ENCODE assay signal across 25 cellular contexts in the genomic region with DNA sequence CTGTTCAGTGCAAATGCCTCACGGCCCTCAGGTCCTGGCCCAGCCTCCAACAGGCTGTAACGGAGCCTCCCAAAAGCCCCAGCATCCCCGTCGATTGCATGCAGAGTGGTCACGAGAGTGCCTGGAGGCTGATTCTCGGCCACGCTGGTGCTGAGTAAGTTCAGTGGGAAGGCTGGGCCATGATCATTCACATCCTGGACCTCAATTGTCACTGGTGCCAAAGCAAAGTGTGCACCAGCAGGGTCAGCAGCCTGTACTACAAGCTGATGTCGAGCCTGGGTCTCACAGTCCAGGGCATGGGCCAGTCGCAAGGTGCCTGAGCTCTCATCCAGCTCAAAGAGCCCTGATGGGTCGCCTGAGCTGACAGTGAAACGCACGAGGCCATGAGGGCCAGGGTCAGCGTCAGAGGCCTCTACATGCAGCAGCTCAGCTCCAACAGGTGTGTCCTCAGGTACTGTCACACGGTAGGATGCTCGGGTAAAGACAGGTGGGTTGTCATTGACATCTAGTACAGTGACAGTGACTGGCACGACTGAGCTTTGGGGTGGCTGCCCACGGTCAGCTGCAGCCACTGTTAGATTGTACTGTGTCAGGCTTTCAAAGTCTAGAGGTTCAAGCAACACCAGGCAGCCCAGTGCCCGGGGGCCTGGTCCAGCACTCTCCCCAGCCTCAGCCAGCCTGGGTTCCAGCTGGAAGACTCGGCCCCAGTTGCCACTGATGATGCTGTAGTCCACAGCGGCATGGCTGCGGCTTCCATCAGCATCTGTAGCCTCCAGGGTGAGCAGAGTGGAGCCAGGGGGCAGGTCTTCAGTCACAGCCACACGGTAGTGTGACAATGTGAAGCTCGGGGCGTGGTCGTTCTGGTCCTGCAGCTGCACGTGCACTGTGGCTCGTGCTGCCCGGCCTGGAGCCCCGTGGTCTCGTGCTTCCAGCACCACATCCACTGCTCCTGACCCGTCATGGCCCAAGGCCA. TPM values are rescaled to one million over a fixed set of nuclear protein-coding genes. Genes with fewer than 3 reads are reported as not detected.
A peak's percentile ranks its signal among the peaks of the same experiment; 100 is the strongest.
DNase-seq lines count a peak whose midpoint lies in the region; ATAC-seq and TF ChIP-seq lines count a peak whose summit lies in the region.
"Had no signal": no experiment of that assay in that cellular context is flagged by ENCODE, and none has a peak within 500 bp of the region (broad histone marks: within the 10 kb centered on the region; RNA-seq: fewer than 3 reads in every experiment).

No MANE protein-coding gene starts in this region.

- no peak for TF ChIP-seq POLR2A in spleen (IDR thresholded peaks at IDR 0.05)
- no peak for TF ChIP-seq POLR2A in sigmoid colon (IDR thresholded peaks at IDR 0.05)

- TF ChIP-seq EP300 in sigmoid colon (IDR thresholded peaks at IDR 0.05) = no peak

- H3K27ac ChIP-seq in left lung = no peak overlapping the region
- H3K27ac ChIP-seq in spleen = no peak overlapping the region
- H3K27ac ChIP-seq in sigmoid colon = no peak overlapping the region
- no peak overlapping the region for H3K27ac ChIP-seq in mesendoderm (ENCODE audit: low read depth, low read length)
- H3K27ac ChIP-seq: 22Rv1; BLaER1 treated with 17β-estradiol and CSF1 and Interleukin-3, amounts not matched to agents 10 nM and 100 nM; HL-60; KMS-11; SJCRH30 had no signal

- H3K4ac ChIP-seq in mesendoderm (ENCODE audit: low read depth, low read length) = no peak overlapping the region

- no peak overlapping the region for H4K5ac ChIP-seq in mesendoderm (ENCODE audit: low read length)

- H3K9ac ChIP-seq in mesendoderm (ENCODE audit: low read length) = no peak overlapping the region
- H3K9ac ChIP-seq: BLaER1 treated with 17β-estradiol and CSF1 and Interleukin-3, amounts not matched to agents 10 nM and 100 nM; KMS-11 had no signal

- peaks cover 20% of the 10 kb centered on the region for H3K4me1 Mint-ChIP-seq in activated B cell treated with CpG ODN at 0.5 μM for 24 hours
- H3K4me1 Mint-ChIP-seq: H9 had no signal

- no peak overlapping the region for H2AK5ac ChIP-seq in mesendoderm (ENCODE audit: low read length)

- no peak overlapping the region for H4K8ac ChIP-seq in mesendoderm (ENCODE audit: low read depth, low read length)

- H3K27me3 ChIP-seq in left lung (no peaks in the 10 kb centered on the region), spleen (replicated peaks in 1 of 7) (no peaks in the 10 kb centered on the region), sigmoid colon (no peaks in the 10 kb centered on the region), mesendoderm (ENCODE audit: insufficient read depth, low read length, poor library complexity) (no peaks in the 10 kb centered on the region)
- H3K27me3 ChIP-seq: BLaER1 treated with 17β-estradiol and CSF1 and Interleukin-3, amounts not matched to agents 10 nM and 100 nM; SJCRH30 had no signal

- H3K4me3 ChIP-seq in left lung = no peak overlapping the region
- no peak overlapping the region for H3K4me3 ChIP-seq in spleen
- no peak overlapping the region for H3K4me3 ChIP-seq in sigmoid colon
- no peak overlapping the region for H3K4me3 ChIP-seq in mesendoderm (ENCODE audit: low read length)
- H3K4me3 ChIP-seq: BLaER1 treated with 17β-estradiol and CSF1 and Interleukin-3, amounts not matched to agents 10 nM and 100 nM; SJCRH30 had no signal

- H3K27me3 Mint-ChIP-seq in activated B cell treated with CpG ODN at 0.5 μM for 24 hours = no peaks in the 10 kb centered on the region
- H3K27me3 Mint-ChIP-seq: CD4-positive, alpha-beta memory T cell had no signal

- TF ChIP-seq CTCF in activated B cell treated with CpG ODN at 0.5 μM for 24 hours (IDR thresholded peaks at IDR 0.05) (no peak), left lung (IDR thresholded peaks at IDR 0.05) (no peak), spleen (IDR thresholded peaks at IDR 0.05 in 8 of 11, conservative IDR thresholded peaks at IDR 0.05 in 3 of 11) (no peak), sigmoid colon (IDR thresholded peaks at IDR 0.05) (no peak)

- peaks cover under 1% of the 10 kb centered on the region for H3K79me2 ChIP-seq in mesendoderm (ENCODE audit: control insufficient read depth, insufficient read depth, low read length)

- H3K56ac ChIP-seq in mesendoderm (ENCODE audit: low read length) = no peak overlapping the region

- no peak overlapping the region for H2BK15ac ChIP-seq in mesendoderm (replicated peaks; ENCODE audit: low read depth)

- ATAC-seq in activated B cell treated with CpG ODN at 0.5 μM for 24 hours (ENCODE audit: low read depth) = no peak
- ATAC-seq in left lung = no peak
- ATAC-seq: Panc1 had no signal

- H2BK5ac ChIP-seq in mesendoderm (ENCODE audit: low read length) = no peak overlapping the region

- intact Hi-C loops in activated B cell treated with CpG ODN at 0.5 μM for 24 hours (cut with micrococcal nuclease) (no loop called here), left lung (cut with DNase I) (no loop called here), spleen (cut with DNase I; ENCODE audit: low total_unique reads) (no loop called here), sigmoid colon (cut with DNase I) (no loop called here)

- H3K18ac ChIP-seq in mesendoderm (ENCODE audit: low read length) = no peak overlapping the region

- 80 to 91% (median 89%) methylated on average over 16 to 31 of the region's 31 CpGs for WGBS in spleen, 5 donors
- WGBS in sigmoid colon, 2 donors = 87 to 91% methylated on average over 31 of the region's 31 CpGs
- WGBS in mesendoderm (ENCODE audit: extremely low coverage, insufficient coverage, low lambda C conversion rate) = no CpG with 5 or more reads among the region's 31 CpGs

- no peak overlapping the region for H2BK120ac ChIP-seq in mesendoderm (ENCODE audit: low read depth, low read length)

- H3K23ac ChIP-seq in mesendoderm (ENCODE audit: low read length) = no peak overlapping the region

- no peak overlapping the region for H3K4me2 ChIP-seq in mesendoderm (ENCODE audit: low read length)
- H3K4me2 ChIP-seq: KMS-11 had no signal

- H3K36me3 ChIP-seq in left lung (peaks cover 0 to 40% of the 10 kb centered on the region in 2 donors), spleen (peaks cover 0 to 50% (median 10%) of the 10 kb centered on the region in 6 donors), sigmoid colon (peaks cover 22 to 57% (median 34%) of the 10 kb centered on the region in 4 donors), mesendoderm (ENCODE audit: control insufficient read depth, insufficient read depth, low read length) (no peaks in the 10 kb centered on the region)
- H3K36me3 ChIP-seq: SJCRH30 had no signal

- H3K9me3 Mint-ChIP-seq in activated B cell treated with CpG ODN at 0.5 μM for 24 hours = no peaks in the 10 kb centered on the region
- H3K9me3 Mint-ChIP-seq: CD4-positive, alpha-beta memory T cell; H9 had no signal

- CTCF ChIA-PET in activated B cell treated with CpG ODN at 0.5 μM for 24 hours (lab: Charles Lee) = no interaction called here

- no peak overlapping the region for H3K27ac Mint-ChIP-seq in activated B cell treated with CpG ODN at 0.5 μM for 24 hours
- H3K27ac Mint-ChIP-seq: H9 had no signal

- H3K9me3 ChIP-seq in left lung = no peaks in the 10 kb centered on the region
- H3K9me3 ChIP-seq in spleen = no peaks in the 10 kb centered on the region
- no peaks in the 10 kb centered on the region for H3K9me3 ChIP-seq in sigmoid colon
- H3K9me3 ChIP-seq: BLaER1 treated with 17β-estradiol and CSF1 and Interleukin-3, amounts not matched to agents 10 nM and 100 nM; Caco-2; SJCRH30 had no signal

- H3K4me1 ChIP-seq in left lung = peaks cover 4 to 11% of the 10 kb centered on the region in 2 donors
- peaks cover 18 to 59% (median 34%) of the 10 kb centered on the region in 6 donors for H3K4me1 ChIP-seq in spleen
- H3K4me1 ChIP-seq in sigmoid colon = peaks cover 0 to 7% (median 5%) of the 10 kb centered on the region in 4 donors
- H3K4me1 ChIP-seq in mesendoderm (ENCODE audit: control insufficient read depth, low read depth, low read length) = no peaks in the 10 kb centered on the region
- H3K4me1 ChIP-seq: Caco-2, SJCRH30 had no signal

- H3K4me3 Mint-ChIP-seq in activated B cell treated with CpG ODN at 0.5 μM for 24 hours = no peak overlapping the region
- H3K4me3 Mint-ChIP-seq: CD4-positive, alpha-beta memory T cell; H9 had no signal

- POLR2A ChIA-PET in activated B cell treated with CpG ODN at 0.5 μM for 24 hours (lab: Charles Lee) = no interaction called here

- peaks cover 3% of the 10 kb centered on the region for H3K79me1 ChIP-seq in mesendoderm (ENCODE audit: low read length)

- peak; percentile 53 for DNase-seq in activated effector memory CD4-positive, alpha-beta T cell treated with anti-CD3 and anti-CD28 coated beads, Interleukin-2, amount 50 U/mL, for 16 hours
- no peak for DNase-seq in activated effector memory CD4-positive, alpha-beta T cell treated with Interleukin-2 at 50 U/mL for 16 hours
- peak; percentile 8 for DNase-seq in activated B cell treated with CpG ODN at 0.5 μM for 24 hours
- peak; percentile 27 to 65 for DNase-seq in left lung
- DNase-seq in spleen = peak; percentile 74
- DNase-seq in NCI-H2171 (lab: John Stamatoyannopoulos, UW) = no peak
- no peak for DNase-seq in sigmoid colon
- DNase-seq in mesendoderm = no peak
- DNase-seq: Caco-2; CD4-positive, alpha-beta memory T cell; DMS 273 treated with DMSO at 0.1 percent for 48 hours; DMS79 treated with DMSO at 0.1 percent for 48 hours; H9; NCI-H1105; NCI-H146; NCI-H2029; NCI-H345; NCI-H524 treated with DMSO at 0.1 percent for 48 hours; NCI-H82; SJCRH30 had no signal

- H3K36me3 Mint-ChIP-seq in activated B cell treated with CpG ODN at 0.5 μM for 24 hours (ENCODE audit: low read depth) = no peaks in the 10 kb centered on the region

RNA-seq across cellular contexts. Expression of gene TPP1, which starts 4.5 kb away (rescaled TPM):
- total RNA-seq in activated B cell treated with CpG ODN at 0.5 μM for 24 hours (98.2 and 123 TPM in 2 replicates), left lung (100 to 1,000 TPM; 202 to 264 TPM), spleen (100 to 1,000 TPM; 159 to 306 (median 232) TPM), sigmoid colon (10 to 100 TPM; 39.8 to 58.8 (median 45.9) TPM)
- polyA plus RNA-seq in spleen (10 to 100 TPM; 54.9 to 61.6 (median 60.6) TPM), sigmoid colon (10 to 100 TPM; 13.2 to 60.3 (median 55.5) TPM)
- 28.7 TPM for polyA plus RNA-seq in mesendoderm (2013, experiment 1 of 2)
- 27.8 TPM for polyA plus RNA-seq in mesendoderm (2013, experiment 2 of 2)

RNA-seq across cellular contexts. Expression of gene TAF10, which starts 11.7 kb away (rescaled TPM):
- total RNA-seq in activated B cell treated with CpG ODN at 0.5 μM for 24 hours (149 and 154 TPM in 2 replicates), left lung (100 to 1,000 TPM; 127 TPM), spleen (100 to 1,000 TPM; 133 to 159 (median 148) TPM), sigmoid colon (10 to 100 TPM; 33.2 to 60.0 (median 49.0) TPM)
- polyA plus RNA-seq in spleen (100 to 1,000 TPM; 103 to 151 (median 140) TPM), sigmoid colon (100 to 1,000 TPM in 2 of 3 donors, 10 to 100 TPM in 1; 67.6 to 148 (median 129) TPM)
- 209 TPM for polyA plus RNA-seq in mesendoderm (2013, experiment 1 of 2)
- 219 TPM for polyA plus RNA-seq in mesendoderm (2013, experiment 2 of 2)

RNA-seq across cellular contexts. Expression of gene ILK, which starts 20.1 kb away (rescaled TPM):
- 113 and 128 TPM in 2 replicates for total RNA-seq in activated B cell treated with CpG ODN at 0.5 μM for 24 hours
- 100 to 1,000 TPM; 155 to 165 TPM for total RNA-seq in left lung
- total RNA-seq in spleen = 100 to 1,000 TPM; 122 to 194 (median 141) TPM
- 100 to 1,000 TPM in 1 of 3 donors, 10 to 100 TPM in 2; 71.4 to 108 (median 76.5) TPM for polyA plus RNA-seq in spleen
- total RNA-seq in sigmoid colon = 100 to 1,000 TPM; 450 to 607 (median 548) TPM
- polyA plus RNA-seq in sigmoid colon = 100 to 1,000 TPM in 2 of 3 donors, 10 to 100 TPM in 1; 93.7 to 117 (median 100) TPM
- 164 TPM for polyA plus RNA-seq in mesendoderm (2013, experiment 1 of 2)
- 171 TPM for polyA plus RNA-seq in mesendoderm (2013, experiment 2 of 2)

RNA-seq across cellular contexts. Expression of gene RRP8, which starts 20.3 kb away (rescaled TPM):
- total RNA-seq in activated B cell treated with CpG ODN at 0.5 μM for 24 hours (29.1 and 30.5 TPM in 2 replicates), left lung (10 to 100 TPM; 18.0 to 19.5 TPM), spleen (10 to 100 TPM; 17.0 to 26.0 (median 22.7) TPM), sigmoid colon (10 to 100 TPM; 20.7 to 23.2 (median 21.7) TPM)
- polyA plus RNA-seq in spleen (10 to 100 TPM; 23.7 to 28.4 (median 26.5) TPM), sigmoid colon (10 to 100 TPM; 10.2 to 15.8 (median 12.3) TPM)
- polyA plus RNA-seq in mesendoderm (2013, experiment 1 of 2) = 26.6 TPM
- polyA plus RNA-seq in mesendoderm (2013, experiment 2 of 2) = 28.9 TPM

RNA-seq across cellular contexts. Expression of gene DCHS1, which starts 31.9 kb away (rescaled TPM):
- 0.17 and 0.22 TPM in 2 replicates for total RNA-seq in activated B cell treated with CpG ODN at 0.5 μM for 24 hours
- 10 to 100 TPM; 15.4 to 18.9 TPM for total RNA-seq in left lung
- total RNA-seq in spleen = 10 to 100 TPM; 29.8 to 58.8 (median 43.4) TPM
- 1 to 10 TPM; 1.9 to 7.6 (median 3.1) TPM for polyA plus RNA-seq in spleen
- 10 to 100 TPM; 21.7 to 57.1 (median 32.2) TPM for total RNA-seq in sigmoid colon
- polyA plus RNA-seq in sigmoid colon = 1 to 10 TPM in 1 of 3 donors, under 1 TPM in 2; under 0.01 to 6.3 (median 0.46) TPM
- polyA plus RNA-seq in mesendoderm (2013, experiment 1 of 2) = 2.9 TPM
- polyA plus RNA-seq in mesendoderm (2013, experiment 2 of 2) = 3.0 TPM

Comparison
In these comparisons a context has a peak if more than half of its experiments do, and no peak if none do; other contexts are left out.
1. DNase-seq: peak in activated effector memory CD4-positive, alpha-beta T cell treated with anti-CD3 and anti-CD28 coated beads, Interleukin-2, amount 50 U/mL, for 16 hours (single experiment), activated B cell treated with CpG ODN at 0.5 μM for 24 hours (single experiment), left lung (2 of 2) and spleen (single experiment); none in activated effector memory CD4-positive, alpha-beta T cell treated with Interleukin-2 at 50 U/mL for 16 hours (single experiment), NCI-H2171 (single experiment), sigmoid colon (single experiment) and mesendoderm (single experiment).